Comparison of ENCODE assay signal across 22 cellular contexts in genomic region chr5:137802282-137803210, GRCh38.
"Had no signal": no experiment of that assay in that cellular context is flagged by ENCODE, and none has a peak within 500 bp of the region (broad histone marks: within the 10 kb centered on the region; RNA-seq: fewer than 3 reads in every experiment).

No MANE protein-coding gene starts in this region.

- H3K27me3 Mint-ChIP-seq: activated naive CD8-positive, alpha-beta T cell treated with anti-CD3 and anti-CD28 coated beads, Interleukin-2, amount 50 U/mL, for 24 hours; naive B cell; T-cell had no signal

- H3K4me3 ChIP-seq: hepatocyte, lower lobe of right lung had no signal

- H3K9me3 ChIP-seq: ascending aorta, lower lobe of right lung, SK-N-SH, tibial nerve had no signal

- H3K4me1 Mint-ChIP-seq: activated naive CD8-positive, alpha-beta T cell treated with anti-CD3 and anti-CD28 coated beads, Interleukin-2, amount 50 U/mL, for 24 hours; T-cell had no signal

- H3K27ac Mint-ChIP-seq: activated naive CD4-positive, alpha-beta T cell treated with anti-CD3 and anti-CD28 coated beads for 36 hours; activated naive CD8-positive, alpha-beta T cell treated with anti-CD3 and anti-CD28 coated beads, Interleukin-2, amount 50 U/mL, for 24 hours; activated T-helper 2 cell treated with anti-CD3 and anti-CD28 coated beads, Interferon-gamma antibody, Interleukin-2, Interleukin-4, amounts not matched to agents 10 μg/mL and 5 μg/mL and 100 μg/mL, durations not matched to agents 14 hours and 24 hours and 36 hours; naive B cell; T-cell had no signal

- DNase-seq: activated CD4-positive, alpha-beta T cell treated with anti-CD3 and anti-CD28 coated beads, Interleukin-2, amount 50 U/mL, for 4 hours; activated CD4-positive, CD25-positive, alpha-beta regulatory T cell treated with anti-CD3 and anti-CD28 coated beads, Interleukin-2, amount 50 U/mL, for 72 hours; activated naive CD4-positive, alpha-beta T cell treated with anti-CD3 and anti-CD28 coated beads for 36 hours; activated naive CD8-positive, alpha-beta T cell treated with anti-CD3 and anti-CD28 coated beads, Interleukin-2, amount 50 U/mL, for 24 hours; activated T-cell treated with anti-CD3 and anti-CD28 coated beads, Interleukin-2, amount 50 U/mL, for 1 hour; dermis blood vessel endothelial cell; islet precursor cell; lower lobe of right lung; naive B cell; posterior cingulate gyrus; SHP77; SK-N-SH; stimulated activated CD4-positive, alpha-beta T cell treated with anti-CD3 and anti-CD28 coated beads, Interleukin-12 subunit alpha, Interleukin-12 subunit beta, amount 100 ng/mL, for 4 hours; stimulated activated CD4-positive, alpha-beta T cell treated with anti-CD3 and anti-CD28 coated beads, Interleukin-2, amount 100 ng/mL, for 48 hours; stimulated activated naive CD4-positive, alpha-beta T cell; T-cell; T-helper 9 cell had no signal

- H3K36me3 ChIP-seq: ascending aorta, lower lobe of right lung, tibial nerve had no signal

- H3K4me1 ChIP-seq: ascending aorta, lower lobe of right lung had no signal

- H3K27ac ChIP-seq: ascending aorta, hepatocyte, lower lobe of right lung, tibial nerve had no signal

- ATAC-seq: activated naive CD8-positive, alpha-beta T cell treated with anti-CD3 and anti-CD28 coated beads, Interleukin-2, amount 50 U/mL, for 24 hours; lower lobe of right lung; sciatic nerve; T-cell had no signal

- H3K9me3 Mint-ChIP-seq: activated naive CD4-positive, alpha-beta T cell treated with anti-CD3 and anti-CD28 coated beads for 36 hours; activated naive CD8-positive, alpha-beta T cell treated with anti-CD3 and anti-CD28 coated beads, Interleukin-2, amount 50 U/mL, for 24 hours; activated T-helper 2 cell treated with anti-CD3 and anti-CD28 coated beads, Interferon-gamma antibody, Interleukin-2, Interleukin-4, amounts not matched to agents 10 μg/mL and 5 μg/mL and 100 μg/mL, durations not matched to agents 14 hours and 24 hours and 36 hours; T-cell had no signal

- H3K27me3 ChIP-seq: ascending aorta, hepatocyte, tibial nerve had no signal

- H3K36me3 Mint-ChIP-seq: naive B cell had no signal

- H3K4me3 Mint-ChIP-seq: activated naive CD4-positive, alpha-beta T cell treated with anti-CD3 and anti-CD28 coated beads for 36 hours; activated naive CD8-positive, alpha-beta T cell treated with anti-CD3 and anti-CD28 coated beads, Interleukin-2, amount 50 U/mL, for 24 hours; naive B cell; T-cell had no signal
